21 cellular contexts compared by ENCODE assay signal in genomic region chr2:45676088-45676487, GRCh38. TPM values are rescaled to one million over a fixed set of nuclear protein-coding genes. Genes with fewer than 3 reads are reported as not detected.
A peak's percentile ranks its signal among the peaks of the same experiment; 100 is the strongest.
DNase-seq lines count a peak whose midpoint lies in the region; ATAC-seq and TF ChIP-seq lines count a peak whose summit lies in the region.
"Had no signal": no experiment of that assay in that cellular context is flagged by ENCODE, and none has a peak within 500 bp of the region (broad histone marks: within the 10 kb centered on the region; RNA-seq: fewer than 3 reads in every experiment).

No MANE protein-coding gene starts in this region.

- no peak overlapping the region for H3K27ac Mint-ChIP-seq in osteocyte (ENCODE audit: unreplicated experiment)
- H3K27ac Mint-ChIP-seq: activated B cell treated with CpG ODN at 0.5 μM for 24 hours; activated naive CD4-positive, alpha-beta T cell treated with anti-CD3 and anti-CD28 coated beads, Interleukin-2, amount 50 U/mL, for 24 hours; CD4-positive, alpha-beta T cell; progenitor cell of endocrine pancreas had no signal

- H3K9me2 ChIP-seq in PC-3 (replicated peaks; ENCODE audit: low read length) = no peaks in the 10 kb centered on the region

- H3K27ac ChIP-seq in PC-3 (ENCODE audit: low read length) (peak overlapping the region; percentile 88), esophagus (ENCODE audit: low read depth in 2 of 2, low read length in 1 of 2) (peak overlapping the region; percentile 68 to 94), mucosa of rectum (ENCODE audit: low read depth in 2 of 2, low read length in 2 of 2) (peak overlapping the region; percentile 80 to 82), suprapubic skin (peak overlapping the region; percentile 50)
- H3K27ac ChIP-seq: thoracic aorta had no signal

- 83 to 87% methylated on average over 5 of the region's 5 CpGs for WGBS in esophagus, 2 donors
- WGBS in suprapubic skin = 92% methylated on average over 5 of the region's 5 CpGs

- H3K9ac ChIP-seq in PC-3 (ENCODE audit: low read length) = peak overlapping the region; percentile 44
- no peak overlapping the region for H3K9ac ChIP-seq in mucosa of rectum (ENCODE audit: low read depth in 1 of 2, low read length in 2 of 2)

- H3F3A ChIP-seq in PC-3 (ENCODE audit: low read length, unreplicated experiment) = no peaks in the 10 kb centered on the region

- intact Hi-C loops in PC-3 (cut with micrococcal nuclease) = no loop called here

- H3K4me1 Mint-ChIP-seq in osteocyte (ENCODE audit: unreplicated experiment) = no peaks in the 10 kb centered on the region

- peak overlapping the region; percentile 13; the same call in 1 of the 2 replicates for H3K4me3 ChIP-seq in PC-3 (ENCODE audit: low read length)
- no peak overlapping the region for H3K4me3 ChIP-seq in esophagus (ENCODE audit: low read depth in 1 of 2, low read length in 2 of 2)
- H3K4me3 ChIP-seq in mucosa of rectum (ENCODE audit: low read length in 2 of 2) = no peak overlapping the region
- no peak overlapping the region for H3K4me3 ChIP-seq in suprapubic skin
- H3K4me3 ChIP-seq: thoracic aorta had no signal

- no peak for DNase-seq in PC-3
- no peak for DNase-seq in suprapubic skin (ENCODE audit: low spot score in 2 of 2)
- DNase-seq in osteocyte (ENCODE audit: extremely low spot score, unreplicated experiment) = no peak
- DNase-seq in NCI-H1436 (lab: John Stamatoyannopoulos, UW) = no peak
- DNase-seq: activated B cell treated with CpG ODN at 0.5 μM for 24 hours; activated CD4-positive, alpha-beta T cell treated with anti-CD3 and anti-CD28 coated beads, Interleukin-2, amount 50 U/mL, for 4 hours; activated CD8-positive, alpha-beta memory T cell treated with anti-CD3 and anti-CD28 coated beads, Interleukin-2, amount 50 U/mL, for 4 hours; aorta; CD4-positive, alpha-beta T cell; NCI-H2081 treated with DMSO at 0.1 percent for 48 hours; stimulated activated CD4-positive, alpha-beta T cell treated with anti-CD3 and anti-CD28 coated beads, Interleukin-2, amount 100 ng/mL, for 24 hours; T-helper 9 cell had no signal

- H3K9me3 ChIP-seq in PC-3 (ENCODE audit: low read length) (no peaks in the 10 kb centered on the region), esophagus (ENCODE audit: control insufficient read depth in 2 of 2, insufficient read depth in 1 of 2, low read depth in 1 of 2, low read length in 1 of 2) (no peaks in the 10 kb centered on the region), mucosa of rectum (ENCODE audit: control insufficient read depth in 2 of 2, low read length in 2 of 2) (no peaks in the 10 kb centered on the region), suprapubic skin (no peaks in the 10 kb centered on the region)
- H3K9me3 ChIP-seq: thoracic aorta had no signal

- no peak overlapping the region for H2AFZ ChIP-seq in PC-3 (ENCODE audit: low read length)

- peaks cover 32% of the 10 kb centered on the region for H3K79me2 ChIP-seq in PC-3 (ENCODE audit: low read length)

- no peak overlapping the region for H3K4me3 Mint-ChIP-seq in osteocyte (ENCODE audit: unreplicated experiment)
- H3K4me3 Mint-ChIP-seq: activated B cell treated with CpG ODN at 0.5 μM for 24 hours; activated naive CD4-positive, alpha-beta T cell treated with anti-CD3 and anti-CD28 coated beads, Interleukin-2, amount 50 U/mL, for 24 hours; CD4-positive, alpha-beta T cell; central memory CD8-positive, alpha-beta T cell; neural crest cell had no signal

- H3K4me2 ChIP-seq in PC-3 (ENCODE audit: low read length) = peak overlapping the region; percentile 69

- CTCF ChIA-PET in PC-3 (lab: Charles Lee) = no interaction called here

- H3K4me1 ChIP-seq in PC-3 (ENCODE audit: insufficient read depth, low read length) (peaks cover 29% of the 10 kb centered on the region), esophagus (ENCODE audit: control insufficient read depth in 2 of 2, insufficient read depth in 2 of 2, low read length in 1 of 2) (peaks cover 0 to 8% of the 10 kb centered on the region in 2 donors), mucosa of rectum (ENCODE audit: control insufficient read depth in 2 of 2, insufficient read depth in 2 of 2, low read length in 2 of 2) (peaks cover 18 to 19% of the 10 kb centered on the region in 2 donors), suprapubic skin (peaks cover 25% of the 10 kb centered on the region)

- TF ChIP-seq CTCF in PC-3 (conservative IDR thresholded peaks at IDR 0.05; ENCODE audit: low read depth, low read length) (no peak), suprapubic skin (IDR thresholded peaks at IDR 0.05) (no peak), osteocyte (IDR thresholded peaks at IDR 0.05) (no peak)

- H3K36me3 Mint-ChIP-seq in osteocyte (ENCODE audit: unreplicated experiment) = no peaks in the 10 kb centered on the region

- no peaks in the 10 kb centered on the region for H3K27me3 Mint-ChIP-seq in osteocyte (ENCODE audit: unreplicated experiment)
- H3K27me3 Mint-ChIP-seq: activated B cell treated with CpG ODN at 0.5 μM for 24 hours; activated naive CD4-positive, alpha-beta T cell treated with anti-CD3 and anti-CD28 coated beads, Interleukin-2, amount 50 U/mL, for 24 hours; CD4-positive, alpha-beta T cell; central memory CD8-positive, alpha-beta T cell; progenitor cell of endocrine pancreas had no signal

- POLR2A ChIA-PET in PC-3 (lab: Charles Lee; ENCODE audit: unreplicated experiment) = no interaction called here

- no peak for TF ChIP-seq POLR2A in suprapubic skin (IDR thresholded peaks at IDR 0.05)

- no peak for TF ChIP-seq EP300 in suprapubic skin (IDR thresholded peaks at IDR 0.05)

- no peaks in the 10 kb centered on the region for H3K36me3 ChIP-seq in PC-3 (ENCODE audit: low read depth, low read length)
- H3K36me3 ChIP-seq in esophagus (ENCODE audit: control insufficient read depth in 2 of 2, insufficient read depth in 2 of 2, low read length in 1 of 2) = no peaks in the 10 kb centered on the region
- no peaks in the 10 kb centered on the region for H3K36me3 ChIP-seq in mucosa of rectum (ENCODE audit: control insufficient read depth in 2 of 2, insufficient read depth in 2 of 2, low read length in 2 of 2)
- H3K36me3 ChIP-seq in suprapubic skin = no peaks in the 10 kb centered on the region
- H3K36me3 ChIP-seq: thoracic aorta had no signal

- H3K27me3 ChIP-seq in PC-3 (ENCODE audit: low read length) (no peaks in the 10 kb centered on the region), esophagus (ENCODE audit: control insufficient read depth in 1 of 2, insufficient read depth in 2 of 2, low read length in 2 of 2) (no peaks in the 10 kb centered on the region), mucosa of rectum (ENCODE audit: control insufficient read depth in 2 of 2, insufficient read depth in 2 of 2, low read length in 2 of 2) (no peaks in the 10 kb centered on the region), suprapubic skin (no peaks in the 10 kb centered on the region)

- no TSS peak for BruUV-seq in PC-3 (replicated peaks; lab: Mats Ljungman, UMichigan)

- H4K20me1 ChIP-seq in PC-3 (ENCODE audit: low read length) = no peaks in the 10 kb centered on the region

- ATAC-seq in PC-3 = no peak
- no peak for ATAC-seq in GM21576 (IDR thresholded peaks at IDR 0.05; ENCODE audit: unreplicated experiment)
- ATAC-seq in GM18520 (IDR thresholded peaks at IDR 0.05; ENCODE audit: unreplicated experiment) = no peak

- no peaks in the 10 kb centered on the region for H3K9me3 Mint-ChIP-seq in osteocyte (ENCODE audit: unreplicated experiment)
- H3K9me3 Mint-ChIP-seq: activated B cell treated with CpG ODN at 0.5 μM for 24 hours; activated naive CD4-positive, alpha-beta T cell treated with anti-CD3 and anti-CD28 coated beads, Interleukin-2, amount 50 U/mL, for 24 hours; CD4-positive, alpha-beta T cell; central memory CD8-positive, alpha-beta T cell had no signal

RNA-seq across cellular contexts. Expression of gene PRKCE, which starts 24.6 kb away (rescaled TPM):
- total RNA-seq in PC-3 (2014; rRNA removed) = 4.4 and 7.0 TPM in 2 replicates
- 1 to 10 TPM; 2.6 to 2.9 TPM for polyA plus RNA-seq in esophagus
- total RNA-seq in suprapubic skin = 10 to 100 TPM in 2 of 4 donors, 1 to 10 TPM in 2; 7.9 to 18.3 (median 12.5) TPM
- 10.4 and 13.8 TPM in 2 replicates for total RNA-seq in osteocyte
